Comparison of ENCODE assay signal across 8 cellular contexts in genomic region chr4:139975830-139976272, GRCh38.
A peak's percentile ranks its signal among the peaks of the same experiment; 100 is the strongest.
DNase-seq lines count a peak whose midpoint lies in the region; ATAC-seq, FAIRE-seq and TF ChIP-seq lines count a peak whose summit lies in the region.

No MANE protein-coding gene starts in this region.

- H3K27me3 ChIP-seq in skeletal muscle satellite cell (ENCODE audit: control insufficient read depth, insufficient read depth, low read length) (no peaks in the 10 kb centered on the region), SJCRH30 (no peaks in the 10 kb centered on the region), mesendoderm (ENCODE audit: insufficient read depth, low read length, poor library complexity) (no peaks in the 10 kb centered on the region)

- H2BK5ac ChIP-seq in mesendoderm (ENCODE audit: low read length) = no peak overlapping the region

- H3K4ac ChIP-seq in mesendoderm (ENCODE audit: low read depth, low read length) = no peak overlapping the region

- H3K4me2 ChIP-seq in skeletal muscle satellite cell (ENCODE audit: low read length) (peak overlapping the region; percentile 45), mesendoderm (ENCODE audit: low read length) (no peak overlapping the region)

- H3K79me1 ChIP-seq in mesendoderm (ENCODE audit: low read length) = no peaks in the 10 kb centered on the region

- H3K27ac Mint-ChIP-seq in glutamatergic neuron (ENCODE audit: unreplicated experiment) = peak overlapping the region; percentile 11

- no peak for ATAC-seq in GM19324 (IDR thresholded peaks at IDR 0.05; ENCODE audit: low FRiP score, unreplicated experiment)

- no CpG with 5 or more reads among the region's 1 CpG for WGBS in mesendoderm (ENCODE audit: extremely low coverage, insufficient coverage, low lambda C conversion rate)

- H3K36me3 Mint-ChIP-seq in glutamatergic neuron (ENCODE audit: unreplicated experiment) = no peaks in the 10 kb centered on the region

- no peak overlapping the region for H3K56ac ChIP-seq in mesendoderm (ENCODE audit: low read length)

- peaks cover 8% of the 10 kb centered on the region for H3K9me3 Mint-ChIP-seq in glutamatergic neuron (ENCODE audit: unreplicated experiment)

- no peak for DNase-seq in GM18507 (ENCODE audit: extremely low spot score, insufficient read length, low read depth)
- peak; percentile 70 for DNase-seq in SKM-1 treated with dmso at 0.1 percent for 144 hours (lab: John Stamatoyannopoulos, UW; ENCODE audit: unreplicated experiment)
- no peak for DNase-seq in glutamatergic neuron
- DNase-seq in HUDEP-2 (lab: John Stamatoyannopoulos, UW; ENCODE audit: unreplicated experiment in 76 of 76) = no peak
- no peak for DNase-seq in SJCRH30
- no peak for DNase-seq in mesendoderm

- H3K9me3 ChIP-seq in skeletal muscle satellite cell (replicated peaks; ENCODE audit: low read length) = no peaks in the 10 kb centered on the region
- H3K9me3 ChIP-seq in SJCRH30 (replicated peaks) = no peaks in the 10 kb centered on the region

- H3K4me3 ChIP-seq in skeletal muscle satellite cell (ENCODE audit: low read length) (no peak overlapping the region), SJCRH30 (no peak overlapping the region), mesendoderm (ENCODE audit: low read length) (no peak overlapping the region)

- H3K18ac ChIP-seq in mesendoderm (ENCODE audit: low read length) = no peak overlapping the region

- H4K8ac ChIP-seq in mesendoderm (ENCODE audit: low read depth, low read length) = no peak overlapping the region

- TF ChIP-seq CTCF in glutamatergic neuron (IDR thresholded peaks at IDR 0.05; ENCODE audit: partially characterized antibody, unreplicated experiment) = no peak

- H3K79me2 ChIP-seq in mesendoderm (ENCODE audit: control insufficient read depth, insufficient read depth, low read length) = no peaks in the 10 kb centered on the region

- H3K23ac ChIP-seq in mesendoderm (ENCODE audit: low read length) = no peak overlapping the region

- H3K27ac ChIP-seq in SJCRH30 (no peak overlapping the region), mesendoderm (ENCODE audit: low read depth, low read length) (no peak overlapping the region)

- H2AK5ac ChIP-seq in mesendoderm (ENCODE audit: low read length) = no peak overlapping the region

- peak overlapping the region; percentile 24 for H3K9ac ChIP-seq in skeletal muscle satellite cell (ENCODE audit: low read depth, low read length)
- H3K9ac ChIP-seq in mesendoderm (ENCODE audit: low read length) = no peak overlapping the region

- H3K36me3 ChIP-seq in skeletal muscle satellite cell (ENCODE audit: insufficient read depth, low read length) = no peaks in the 10 kb centered on the region
- no peaks in the 10 kb centered on the region for H3K36me3 ChIP-seq in SJCRH30
- H3K36me3 ChIP-seq in mesendoderm (ENCODE audit: control insufficient read depth, insufficient read depth, low read length) = no peaks in the 10 kb centered on the region

- no peak overlapping the region for H2BK120ac ChIP-seq in mesendoderm (ENCODE audit: low read depth, low read length)

- no peak overlapping the region for H4K5ac ChIP-seq in mesendoderm (ENCODE audit: low read length)

- FAIRE-seq in GM18507 (lab: Jason Lieb, UNC) = peak; percentile 64

- peaks cover 22% of the 10 kb centered on the region for H3K4me1 Mint-ChIP-seq in glutamatergic neuron (ENCODE audit: low read depth, unreplicated experiment)

- no peak overlapping the region for H3K4me3 Mint-ChIP-seq in glutamatergic neuron (ENCODE audit: unreplicated experiment)

- peaks cover 8% of the 10 kb centered on the region for H3K4me1 ChIP-seq in skeletal muscle satellite cell (ENCODE audit: control insufficient read depth, insufficient read depth, low read length)
- H3K4me1 ChIP-seq in SJCRH30 = no peaks in the 10 kb centered on the region
- no peaks in the 10 kb centered on the region for H3K4me1 ChIP-seq in mesendoderm (ENCODE audit: control insufficient read depth, low read depth, low read length)

- peaks cover 9% of the 10 kb centered on the region for H3K27me3 Mint-ChIP-seq in glutamatergic neuron (ENCODE audit: unreplicated experiment)

- H2BK15ac ChIP-seq in mesendoderm (replicated peaks; ENCODE audit: low read depth) = no peak overlapping the region
